ENCODE assay signal across 1 cellular context in genomic region chr5:115494570-115495289, GRCh38.
TF ChIP-seq lines count a peak whose summit lies in the region.

No MANE protein-coding gene starts in this region.

TF ChIP-seq in GM23338, 12 proteins besides CTCF, POLR2A, EP300 and RAD21 (continued from another document):
- TF ChIP-seq ZNF462 (CRISPR knock-in tag; IDR thresholded peaks at IDR 0.05) (no peak), ZNF331 (CRISPR knock-in tag; IDR thresholded peaks at IDR 0.05; ENCODE audit: low read depth) (no peak), REST (IDR thresholded peaks at IDR 0.05; ENCODE audit: unreplicated experiment) (no peak), STAT1 (IDR thresholded peaks at IDR 0.05; ENCODE audit: unreplicated experiment) (no peak), ZNF114 (CRISPR knock-in tag; IDR thresholded peaks at IDR 0.05) (no peak), EZH2phosphoT487 (IDR thresholded peaks at IDR 0.05; ENCODE audit: unreplicated experiment) (no peak)
